19 cellular contexts compared by ENCODE assay signal in genomic region chrX:48997455-48997854, GRCh38. TPM values are rescaled to one million over a fixed set of nuclear protein-coding genes. Genes with fewer than 3 reads are reported as not detected.
DNase-seq lines count a peak whose midpoint lies in the region; ATAC-seq lines count a peak whose summit lies in the region.
"Had no signal": no experiment of that assay in that cellular context is flagged by ENCODE, and none has a peak within 500 bp of the region (broad histone marks: within the 10 kb centered on the region; RNA-seq: fewer than 3 reads in every experiment).

No MANE protein-coding gene starts in this region.

- peaks cover 0 to 3% of the 10 kb centered on the region in 2 donors for H3K9me3 Mint-ChIP-seq in activated T-cell treated with anti-CD3 and anti-CD28 coated beads, Interleukin-2, amount 50 U/mL, for 72 hours
- H3K9me3 Mint-ChIP-seq in activated T-helper 17 cell treated with anti-CD3 and anti-CD28 coated beads, Interleukin-2, amount 50 U/mL, for 72 hours: no peaks in the 10 kb centered on the region
- no peaks in the 10 kb centered on the region for H3K9me3 Mint-ChIP-seq in central memory CD8-positive, alpha-beta T cell
- peaks cover 3% of the 10 kb centered on the region for H3K9me3 Mint-ChIP-seq in stimulated activated memory B cell treated with anti-CD40 and anti-IgM and Interleukin-4, amounts not matched to agents 10 μg/mL and 1 μg/mL and 100 μg/mL, for 72 hours
- H3K9me3 Mint-ChIP-seq: IgD-negative memory B cell had no signal

- peaks cover 31 to 58% of the 10 kb centered on the region in 2 experiments for H3K36me3 ChIP-seq in mesenchymal stem cell (ENCODE audit: control insufficient read depth in 1 of 2, insufficient read depth in 2 of 2, low read depth in 1 of 2, low read length in 2 of 2)

- H2BK12ac ChIP-seq in mesenchymal stem cell (ENCODE audit: low read length in 2 of 2): no peak overlapping the region

- no peak overlapping the region for H3K4me3 ChIP-seq in mesenchymal stem cell (ENCODE audit: insufficient read depth in 1 of 2, low read depth in 1 of 2, low read length in 2 of 2)

- H2AK5ac ChIP-seq in mesenchymal stem cell (ENCODE audit: low read length, severe bottlenecking): no peak overlapping the region

- peaks cover 7% of the 10 kb centered on the region for H3K4me1 ChIP-seq in mesenchymal stem cell (ENCODE audit: control insufficient read depth, insufficient read depth, low read depth, low read length)

- no peak overlapping the region for H3K9ac ChIP-seq in mesenchymal stem cell (ENCODE audit: low read length)

- H3K27ac Mint-ChIP-seq in activated T-cell treated with anti-CD3 and anti-CD28 coated beads, Interleukin-2, amount 50 U/mL, for 72 hours: peak overlapping the region; percentile 43
- H3K27ac Mint-ChIP-seq in activated T-helper 17 cell treated with anti-CD3 and anti-CD28 coated beads, Interleukin-2, amount 50 U/mL, for 72 hours: peak overlapping the region; percentile 82
- H3K27ac Mint-ChIP-seq in central memory CD8-positive, alpha-beta T cell (ENCODE audit: low read depth): peak overlapping the region; percentile 12
- H3K27ac Mint-ChIP-seq in stimulated activated memory B cell treated with anti-CD40 and anti-IgM and Interleukin-4, amounts not matched to agents 10 μg/mL and 1 μg/mL and 100 μg/mL, for 72 hours: peak overlapping the region; percentile 28

- H3K4me3 Mint-ChIP-seq in activated T-cell treated with anti-CD3 and anti-CD28 coated beads, Interleukin-2, amount 50 U/mL, for 72 hours: peak overlapping the region in 1 of 2 donors; percentile 8
- peak overlapping the region; percentile 62 for H3K4me3 Mint-ChIP-seq in activated T-helper 17 cell treated with anti-CD3 and anti-CD28 coated beads, Interleukin-2, amount 50 U/mL, for 72 hours
- H3K4me3 Mint-ChIP-seq in central memory CD8-positive, alpha-beta T cell: no peak overlapping the region
- no peak overlapping the region for H3K4me3 Mint-ChIP-seq in stimulated activated memory B cell treated with anti-CD40 and anti-IgM and Interleukin-4, amounts not matched to agents 10 μg/mL and 1 μg/mL and 100 μg/mL, for 72 hours

- peaks cover 7% of the 10 kb centered on the region for H3K9me3 ChIP-seq in mesenchymal stem cell (ENCODE audit: control insufficient read depth, low read length)

- peaks cover 27 to 38% of the 10 kb centered on the region in 2 donors for H3K36me3 Mint-ChIP-seq in activated T-cell treated with anti-CD3 and anti-CD28 coated beads, Interleukin-2, amount 50 U/mL, for 72 hours (ENCODE audit: insufficient read depth in 2 of 2)
- peaks cover 88% of the 10 kb centered on the region for H3K36me3 Mint-ChIP-seq in activated T-helper 17 cell treated with anti-CD3 and anti-CD28 coated beads, Interleukin-2, amount 50 U/mL, for 72 hours (ENCODE audit: low read depth)
- H3K36me3 Mint-ChIP-seq in central memory CD8-positive, alpha-beta T cell (ENCODE audit: insufficient read depth): peaks cover 46% of the 10 kb centered on the region
- H3K36me3 Mint-ChIP-seq in stimulated activated memory B cell treated with anti-CD40 and anti-IgM and Interleukin-4, amounts not matched to agents 10 μg/mL and 1 μg/mL and 100 μg/mL, for 72 hours: peaks cover 59% of the 10 kb centered on the region
- H3K36me3 Mint-ChIP-seq: IgD-negative memory B cell had no signal

- no peak overlapping the region for H2BK5ac ChIP-seq in mesenchymal stem cell (ENCODE audit: low read depth, low read length, poor library complexity, severe bottlenecking)

- no peak overlapping the region for H3K14ac ChIP-seq in mesenchymal stem cell (ENCODE audit: low read length in 2 of 2)

- no peak overlapping the region for H3K27ac ChIP-seq in mesenchymal stem cell (ENCODE audit: low read length, poor library complexity, severe bottlenecking)
- H3K27ac ChIP-seq: C4-2B had no signal

- no peak for ATAC-seq in activated T-cell treated with anti-CD3 and anti-CD28 coated beads, Interleukin-2, amount 50 U/mL, for 72 hours (replicated peaks in 1 of 2)
- ATAC-seq in activated T-helper 17 cell treated with anti-CD3 and anti-CD28 coated beads, Interleukin-2, amount 50 U/mL, for 72 hours (replicated peaks): no peak
- no peak for ATAC-seq in central memory CD8-positive, alpha-beta T cell (replicated peaks; ENCODE audit: extremely low read depth, poor library complexity, severe bottlenecking)
- ATAC-seq in stimulated activated memory B cell treated with anti-CD40 and anti-IgM and Interleukin-4, amounts not matched to agents 10 μg/mL and 1 μg/mL and 100 μg/mL, for 72 hours: no peak
- no peak for ATAC-seq in HG03571 (IDR thresholded peaks at IDR 0.05; ENCODE audit: unreplicated experiment)
- ATAC-seq: HCT116, Panc1 had no signal

- no peak overlapping the region for H2AFZ ChIP-seq in mesenchymal stem cell (ENCODE audit: low read depth, low read length)

- 93% methylated on average over 3 of the region's 3 CpGs for WGBS in mesenchymal stem cell

- H2BK120ac ChIP-seq in mesenchymal stem cell (ENCODE audit: low read depth, low read length): no peak overlapping the region

- H3K18ac ChIP-seq in mesenchymal stem cell (ENCODE audit: low read depth in 1 of 2, low read length in 2 of 2): no peak overlapping the region

- peaks cover 38% of the 10 kb centered on the region for H3K4me1 Mint-ChIP-seq in activated T-cell treated with anti-CD3 and anti-CD28 coated beads, Interleukin-2, amount 50 U/mL, for 72 hours (ENCODE audit: low read depth)
- H3K4me1 Mint-ChIP-seq in activated T-helper 17 cell treated with anti-CD3 and anti-CD28 coated beads, Interleukin-2, amount 50 U/mL, for 72 hours: peaks cover 24% of the 10 kb centered on the region
- H3K4me1 Mint-ChIP-seq in central memory CD8-positive, alpha-beta T cell: peaks cover 44% of the 10 kb centered on the region
- H3K4me1 Mint-ChIP-seq in stimulated activated memory B cell treated with anti-CD40 and anti-IgM and Interleukin-4, amounts not matched to agents 10 μg/mL and 1 μg/mL and 100 μg/mL, for 72 hours: peaks cover 39% of the 10 kb centered on the region

- peaks cover 10% of the 10 kb centered on the region for H3K79me1 ChIP-seq in mesenchymal stem cell (replicated peaks; ENCODE audit: low read length, poor library complexity, severe bottlenecking)

- no peak overlapping the region for H2BK15ac ChIP-seq in mesenchymal stem cell (ENCODE audit: low read depth, poor library complexity, severe bottlenecking)

- no peak overlapping the region for H3K4ac ChIP-seq in mesenchymal stem cell (ENCODE audit: low read depth in 1 of 2, low read length in 2 of 2)

- H4K8ac ChIP-seq in mesenchymal stem cell (ENCODE audit: low read length): no peak overlapping the region

- no peak for DNase-seq in activated T-cell treated with anti-CD3 and anti-CD28 coated beads, Interleukin-2, amount 50 U/mL, for 72 hours
- DNase-seq in activated T-cell treated with anti-CD3 and anti-CD28 coated beads, Interleukin-2, amount 50 U/mL, for 1 hour: no peak
- no peak for DNase-seq in central memory CD8-positive, alpha-beta T cell (ENCODE audit: low spot score in 2 of 2)
- DNase-seq in mesenchymal stem cell (no peak), NCI-H2227 treated with DMSO at 0.1 percent for 48 hours (lab: John Stamatoyannopoulos, UW) (no peak)
- DNase-seq: EL, GF-D8, NCI-H1105, NCI-H146, NCI-H2029, NCI-H345, SIG-M5 had no signal

- no peak overlapping the region for H4K91ac ChIP-seq in mesenchymal stem cell (ENCODE audit: low read length)

- H3K23ac ChIP-seq in mesenchymal stem cell (ENCODE audit: low read length in 2 of 2): no peak overlapping the region

- peaks cover 23% of the 10 kb centered on the region for H3K27me3 Mint-ChIP-seq in activated T-cell treated with anti-CD3 and anti-CD28 coated beads, Interleukin-2, amount 50 U/mL, for 72 hours (ENCODE audit: low read depth)
- H3K27me3 Mint-ChIP-seq in activated T-helper 17 cell treated with anti-CD3 and anti-CD28 coated beads, Interleukin-2, amount 50 U/mL, for 72 hours: no peaks in the 10 kb centered on the region
- H3K27me3 Mint-ChIP-seq in central memory CD8-positive, alpha-beta T cell: no peaks in the 10 kb centered on the region
- no peaks in the 10 kb centered on the region for H3K27me3 Mint-ChIP-seq in stimulated activated memory B cell treated with anti-CD40 and anti-IgM and Interleukin-4, amounts not matched to agents 10 μg/mL and 1 μg/mL and 100 μg/mL, for 72 hours

- peaks cover 0 to 12% of the 10 kb centered on the region in 2 experiments for H3K27me3 ChIP-seq in mesenchymal stem cell (ENCODE audit: control insufficient read depth in 1 of 2, insufficient read depth in 1 of 2, low read length in 2 of 2)

- no peak overlapping the region for H3K4me2 ChIP-seq in mesenchymal stem cell (ENCODE audit: low read length, poor library complexity, severe bottlenecking)

RNA-seq across cellular contexts. Expression of gene GRIPAP1, which starts 4.6 kb away (rescaled TPM):
- total RNA-seq in activated T-cell treated with anti-CD3 and anti-CD28 coated beads, Interleukin-2, amount 50 U/mL, for 72 hours: 100 to 1,000 TPM; 108 to 114 TPM
- total RNA-seq in activated T-helper 17 cell treated with anti-CD3 and anti-CD28 coated beads, Interleukin-2, amount 50 U/mL, for 72 hours: 100 to 1,000 TPM in 1 of 2 donors, 10 to 100 TPM in 1; 88.0 to 126 TPM
- polyA plus RNA-seq in mesenchymal stem cell (2013, experiment 1 of 2): 14.9 TPM
- 14.8 TPM for polyA plus RNA-seq in mesenchymal stem cell (2013, experiment 2 of 2)

RNA-seq across cellular contexts. Expression of gene KCND1, which starts 25.8 kb away (rescaled TPM):
- total RNA-seq in activated T-cell treated with anti-CD3 and anti-CD28 coated beads, Interleukin-2, amount 50 U/mL, for 72 hours: 1 to 10 TPM; 7.6 to 8.3 TPM
- 10 to 100 TPM in 1 of 2 donors, 1 to 10 TPM in 1; 7.2 to 16.8 TPM for total RNA-seq in activated T-helper 17 cell treated with anti-CD3 and anti-CD28 coated beads, Interleukin-2, amount 50 U/mL, for 72 hours
- polyA plus RNA-seq in mesenchymal stem cell (2013, experiment 1 of 2): 4.6 TPM
- 4.3 TPM for polyA plus RNA-seq in mesenchymal stem cell (2013, experiment 2 of 2)

RNA-seq across cellular contexts. Expression of gene OTUD5, which starts 40.0 kb away (rescaled TPM):
- total RNA-seq in activated T-cell treated with anti-CD3 and anti-CD28 coated beads, Interleukin-2, amount 50 U/mL, for 72 hours: 100 to 1,000 TPM; 123 to 137 TPM
- total RNA-seq in activated T-helper 17 cell treated with anti-CD3 and anti-CD28 coated beads, Interleukin-2, amount 50 U/mL, for 72 hours: 100 to 1,000 TPM in 1 of 2 donors, 10 to 100 TPM in 1; 67.1 to 111 TPM
- polyA plus RNA-seq in mesenchymal stem cell (2013, experiment 1 of 2): 44.5 TPM
- 44.0 TPM for polyA plus RNA-seq in mesenchymal stem cell (2013, experiment 2 of 2)

RNA-seq across cellular contexts. Expression of gene TFE3, which starts 45.7 kb away (rescaled TPM):
- total RNA-seq in activated T-cell treated with anti-CD3 and anti-CD28 coated beads, Interleukin-2, amount 50 U/mL, for 72 hours: 10 to 100 TPM; 38.8 to 44.8 TPM
- 10 to 100 TPM; 35.0 to 38.9 TPM for total RNA-seq in activated T-helper 17 cell treated with anti-CD3 and anti-CD28 coated beads, Interleukin-2, amount 50 U/mL, for 72 hours
- 50.6 TPM for polyA plus RNA-seq in mesenchymal stem cell (2013, experiment 1 of 2)
- polyA plus RNA-seq in mesenchymal stem cell (2013, experiment 2 of 2): 49.6 TPM

Comparison
In these comparisons a context has a peak if more than half of its experiments do, and no peak if none do; other contexts are left out.
1. H3K27ac Mint-ChIP-seq: peak in every context shown above with its lines; median percentile 82 in activated T-helper 17 cell treated with anti-CD3 and anti-CD28 coated beads, Interleukin-2, amount 50 U/mL, for 72 hours; 43 in activated T-cell treated with anti-CD3 and anti-CD28 coated beads, Interleukin-2, amount 50 U/mL, for 72 hours; 28 in stimulated activated memory B cell treated with anti-CD40 and anti-IgM and Interleukin-4, amounts not matched to agents 10 μg/mL and 1 μg/mL and 100 μg/mL, for 72 hours; 12 in central memory CD8-positive, alpha-beta T cell.